9 cellular contexts compared by ENCODE assay signal in genomic region chr11:18994860-18995259, GRCh38. TPM values are rescaled to one million over a fixed set of nuclear protein-coding genes. Genes with fewer than 3 reads are reported as not detected.
"Had no signal": no experiment of that assay in that cellular context is flagged by ENCODE, and none has a peak within 500 bp of the region (broad histone marks: within the 10 kb centered on the region; RNA-seq: fewer than 3 reads in every experiment).

No MANE protein-coding gene starts in this region.

- ATAC-seq: GM12878 had no signal

- DNase-seq: GDM1, GF-D8 had no signal

- FAIRE-seq: G401.6, GM12878, GM12891, GM12892, GM18507, GM19239 had no signal

- H3K4me3 ChIP-seq: GM12878 had no signal

RNA-seq across cellular contexts. Expression of gene MRGPRX1, which starts 55.6 kb away (rescaled TPM):
- total RNA-seq: G401, GM12878 had no signal
- polyA plus RNA-seq: GM12878 had no signal
